ENCODE assay signal across 1 cellular context in the genomic region with DNA sequence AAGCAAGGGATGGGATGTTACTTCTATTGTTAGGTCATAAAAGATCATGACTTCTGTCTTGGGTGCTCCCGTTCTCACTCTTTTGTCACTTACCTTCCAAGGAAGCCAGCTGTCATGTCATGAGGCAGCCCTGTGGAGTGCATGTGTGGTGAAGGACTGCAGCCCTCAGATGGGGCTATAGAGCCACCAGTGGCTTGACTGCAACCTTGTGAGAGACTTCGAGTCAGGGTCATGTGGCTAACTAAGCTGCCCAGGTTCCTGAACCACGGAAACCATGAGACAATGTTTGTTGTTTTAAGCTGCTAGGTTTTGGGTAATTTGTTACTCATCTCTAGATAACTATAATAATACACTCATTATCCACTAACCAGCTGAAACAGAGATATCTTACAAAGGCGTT.
TF ChIP-seq lines count a peak whose summit lies in the region.

No MANE protein-coding gene starts in this region.

TF ChIP-seq in GM23338, 12 proteins besides CTCF, POLR2A, EP300 and RAD21 (continued from another document):
- TF ChIP-seq, protein P1, sequence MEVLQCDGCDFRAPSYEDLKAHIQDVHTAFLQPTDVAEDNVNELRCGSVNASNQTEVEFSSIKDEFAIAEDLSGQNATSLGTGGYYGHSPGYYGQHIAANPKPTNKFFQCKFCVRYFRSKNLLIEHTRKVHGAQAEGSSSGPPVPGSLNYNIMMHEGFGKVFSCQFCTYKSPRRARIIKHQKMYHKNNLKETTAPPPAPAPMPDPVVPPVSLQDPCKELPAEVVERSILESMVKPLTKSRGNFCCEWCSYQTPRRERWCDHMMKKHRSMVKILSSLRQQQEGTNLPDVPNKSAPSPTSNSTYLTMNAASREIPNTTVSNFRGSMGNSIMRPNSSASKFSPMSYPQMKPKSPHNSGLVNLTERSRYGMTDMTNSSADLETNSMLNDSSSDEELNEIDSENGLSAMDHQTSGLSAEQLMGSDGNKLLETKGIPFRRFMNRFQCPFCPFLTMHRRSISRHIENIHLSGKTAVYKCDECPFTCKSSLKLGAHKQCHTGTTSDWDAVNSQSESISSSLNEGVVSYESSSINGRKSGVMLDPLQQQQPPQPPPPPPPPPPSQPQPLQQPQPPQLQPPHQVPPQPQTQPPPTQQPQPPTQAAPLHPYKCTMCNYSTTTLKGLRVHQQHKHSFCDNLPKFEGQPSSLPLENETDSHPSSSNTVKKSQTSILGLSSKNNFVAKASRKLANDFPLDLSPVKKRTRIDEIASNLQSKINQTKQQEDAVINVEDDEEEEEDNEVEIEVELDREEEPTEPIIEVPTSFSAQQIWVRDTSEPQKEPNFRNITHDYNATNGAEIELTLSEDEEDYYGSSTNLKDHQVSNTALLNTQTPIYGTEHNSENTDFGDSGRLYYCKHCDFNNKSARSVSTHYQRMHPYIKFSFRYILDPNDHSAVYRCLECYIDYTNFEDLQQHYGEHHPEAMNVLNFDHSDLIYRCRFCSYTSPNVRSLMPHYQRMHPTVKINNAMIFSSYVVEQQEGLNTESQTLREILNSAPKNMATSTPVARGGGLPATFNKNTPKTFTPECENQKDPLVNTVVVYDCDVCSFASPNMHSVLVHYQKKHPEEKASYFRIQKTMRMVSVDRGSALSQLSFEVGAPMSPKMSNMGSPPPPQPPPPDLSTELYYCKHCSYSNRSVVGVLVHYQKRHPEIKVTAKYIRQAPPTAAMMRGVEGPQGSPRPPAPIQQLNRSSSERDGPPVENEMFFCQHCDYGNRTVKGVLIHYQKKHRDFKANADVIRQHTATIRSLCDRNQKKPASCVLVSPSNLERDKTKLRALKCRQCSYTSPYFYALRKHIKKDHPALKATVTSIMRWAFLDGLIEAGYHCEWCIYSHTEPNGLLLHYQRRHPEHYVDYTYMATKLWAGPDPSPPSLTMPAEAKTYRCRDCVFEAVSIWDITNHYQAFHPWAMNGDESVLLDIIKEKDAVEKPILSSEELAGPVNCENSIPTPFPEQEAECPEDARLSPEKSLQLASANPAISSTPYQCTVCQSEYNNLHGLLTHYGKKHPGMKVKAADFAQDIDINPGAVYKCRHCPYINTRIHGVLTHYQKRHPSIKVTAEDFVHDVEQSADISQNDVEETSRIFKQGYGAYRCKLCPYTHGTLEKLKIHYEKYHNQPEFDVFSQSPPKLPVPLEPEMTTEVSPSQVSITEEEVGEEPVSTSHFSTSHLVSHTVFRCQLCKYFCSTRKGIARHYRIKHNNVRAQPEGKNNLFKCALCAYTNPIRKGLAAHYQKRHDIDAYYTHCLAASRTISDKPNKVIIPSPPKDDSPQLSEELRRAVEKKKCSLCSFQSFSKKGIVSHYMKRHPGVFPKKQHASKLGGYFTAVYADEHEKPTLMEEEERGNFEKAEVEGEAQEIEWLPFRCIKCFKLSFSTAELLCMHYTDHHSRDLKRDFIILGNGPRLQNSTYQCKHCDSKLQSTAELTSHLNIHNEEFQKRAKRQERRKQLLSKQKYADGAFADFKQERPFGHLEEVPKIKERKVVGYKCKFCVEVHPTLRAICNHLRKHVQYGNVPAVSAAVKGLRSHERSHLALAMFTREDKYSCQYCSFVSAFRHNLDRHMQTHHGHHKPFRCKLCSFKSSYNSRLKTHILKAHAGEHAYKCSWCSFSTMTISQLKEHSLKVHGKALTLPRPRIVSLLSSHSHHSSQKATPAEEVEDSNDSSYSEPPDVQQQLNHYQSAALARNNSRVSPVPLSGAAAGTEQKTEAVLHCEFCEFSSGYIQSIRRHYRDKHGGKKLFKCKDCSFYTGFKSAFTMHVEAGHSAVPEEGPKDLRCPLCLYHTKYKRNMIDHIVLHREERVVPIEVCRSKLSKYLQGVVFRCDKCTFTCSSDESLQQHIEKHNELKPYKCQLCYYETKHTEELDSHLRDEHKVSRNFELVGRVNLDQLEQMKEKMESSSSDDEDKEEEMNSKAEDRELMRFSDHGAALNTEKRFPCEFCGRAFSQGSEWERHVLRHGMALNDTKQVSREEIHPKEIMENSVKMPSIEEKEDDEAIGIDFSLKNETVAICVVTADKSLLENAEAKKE (CRISPR knock-in tag; IDR thresholded peaks at IDR 0.05), result no peak
- TF ChIP-seq ETS1 (IDR thresholded peaks at IDR 0.05) (no peak), ZNF331 (CRISPR knock-in tag; IDR thresholded peaks at IDR 0.05; ENCODE audit: low read depth) (no peak), NANOG (IDR thresholded peaks at IDR 0.05; ENCODE audit: borderline replicate concordance) (no peak), ZNF114 (CRISPR knock-in tag; IDR thresholded peaks at IDR 0.05) (no peak), JUNB (IDR thresholded peaks at IDR 0.05; ENCODE audit: unreplicated experiment) (no peak), EZH2phosphoT487 (IDR thresholded peaks at IDR 0.05; ENCODE audit: unreplicated experiment) (no peak), CREB1 (CRISPR knock-in tag; IDR thresholded peaks at IDR 0.05; ENCODE audit: low read depth) (no peak), POLR2AphosphoS5 (IDR thresholded peaks at IDR 0.05; ENCODE audit: low read depth) (no peak), STAT1 (IDR thresholded peaks at IDR 0.05; ENCODE audit: unreplicated experiment) (no peak)
- TF ChIP-seq, protein P2, sequence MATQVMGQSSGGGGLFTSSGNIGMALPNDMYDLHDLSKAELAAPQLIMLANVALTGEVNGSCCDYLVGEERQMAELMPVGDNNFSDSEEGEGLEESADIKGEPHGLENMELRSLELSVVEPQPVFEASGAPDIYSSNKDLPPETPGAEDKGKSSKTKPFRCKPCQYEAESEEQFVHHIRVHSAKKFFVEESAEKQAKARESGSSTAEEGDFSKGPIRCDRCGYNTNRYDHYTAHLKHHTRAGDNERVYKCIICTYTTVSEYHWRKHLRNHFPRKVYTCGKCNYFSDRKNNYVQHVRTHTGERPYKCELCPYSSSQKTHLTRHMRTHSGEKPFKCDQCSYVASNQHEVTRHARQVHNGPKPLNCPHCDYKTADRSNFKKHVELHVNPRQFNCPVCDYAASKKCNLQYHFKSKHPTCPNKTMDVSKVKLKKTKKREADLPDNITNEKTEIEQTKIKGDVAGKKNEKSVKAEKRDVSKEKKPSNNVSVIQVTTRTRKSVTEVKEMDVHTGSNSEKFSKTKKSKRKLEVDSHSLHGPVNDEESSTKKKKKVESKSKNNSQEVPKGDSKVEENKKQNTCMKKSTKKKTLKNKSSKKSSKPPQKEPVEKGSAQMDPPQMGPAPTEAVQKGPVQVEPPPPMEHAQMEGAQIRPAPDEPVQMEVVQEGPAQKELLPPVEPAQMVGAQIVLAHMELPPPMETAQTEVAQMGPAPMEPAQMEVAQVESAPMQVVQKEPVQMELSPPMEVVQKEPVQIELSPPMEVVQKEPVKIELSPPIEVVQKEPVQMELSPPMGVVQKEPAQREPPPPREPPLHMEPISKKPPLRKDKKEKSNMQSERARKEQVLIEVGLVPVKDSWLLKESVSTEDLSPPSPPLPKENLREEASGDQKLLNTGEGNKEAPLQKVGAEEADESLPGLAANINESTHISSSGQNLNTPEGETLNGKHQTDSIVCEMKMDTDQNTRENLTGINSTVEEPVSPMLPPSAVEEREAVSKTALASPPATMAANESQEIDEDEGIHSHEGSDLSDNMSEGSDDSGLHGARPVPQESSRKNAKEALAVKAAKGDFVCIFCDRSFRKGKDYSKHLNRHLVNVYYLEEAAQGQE (IDR thresholded peaks at IDR 0.05; ENCODE audit: unreplicated experiment), result no peak
